In genomic region chr20:5531318-5532081, GRCh38 we compare ENCODE assay signal across 12 cellular contexts.
DNase-seq lines count a peak whose midpoint lies in the region; ATAC-seq and TF ChIP-seq lines count a peak whose summit lies in the region.
"Had no signal": no experiment of that assay in that cellular context is flagged by ENCODE, and none has a peak within 500 bp of the region (broad histone marks: within the 10 kb centered on the region; RNA-seq: fewer than 3 reads in every experiment).

No MANE protein-coding gene starts in this region.

- H4K5ac ChIP-seq in IMR-90 (ENCODE audit: low read depth, low read length), result no peak overlapping the region

- H3K18ac ChIP-seq in IMR-90 (ENCODE audit: low read depth, low read length), result no peak overlapping the region

- in situ Hi-C loops in IMR-90 (cut with MboI; ENCODE audit: low sequenced_read_pairs), result loop anchor here (25.0 kb wide), 1 partner anchor 431 kb away; the partner anchor contains the start of genes MCM8 and TRMT6

- no peak overlapping the region for H2BK20ac ChIP-seq in IMR-90 (ENCODE audit: low read depth, low read length)

- H3K4me3 Mint-ChIP-seq in memory B cell, result no peak overlapping the region

- H2AFZ ChIP-seq in IMR-90 (replicated peaks; ENCODE audit: low read length, poor library complexity), result no peak overlapping the region

- no peak overlapping the region for H2AK9ac ChIP-seq in IMR-90 (replicated peaks; ENCODE audit: low read depth, low read length, poor library complexity)

- H3K23ac ChIP-seq in IMR-90 (ENCODE audit: low read depth, low read length), result no peak overlapping the region

- no peak for TF ChIP-seq POLR2A in IMR-90 (IDR thresholded peaks at IDR 0.05; ENCODE audit: low read depth, low read length)

- POLR2A ChIA-PET in IMR-90 (lab: Charles Lee; ENCODE audit: unreplicated experiment), result no interaction called here

- CTCF ChIA-PET in IMR-90 (lab: Yijun Ruan, JAX), result interaction anchor here (0.6 to 1.4 kb wide), 4 partner anchors 191 to 339 kb away, joined by 3 to 9 read pairs (median 4); no protein-coding TSS in a partner anchor

- no peak overlapping the region for H3K9ac ChIP-seq in IMR-90 (ENCODE audit: low read depth, low read length)
- H3K9ac ChIP-seq: KMS-11 had no signal

- no peak overlapping the region for H2BK15ac ChIP-seq in IMR-90 (ENCODE audit: low read depth, low read length)

- no peaks in the 10 kb centered on the region for H3K9me3 ChIP-seq in IMR-90 (ENCODE audit: control insufficient read depth, insufficient read depth, low read length)
- H3K9me3 ChIP-seq: pancreas, vagina had no signal

- DNase-seq in CD1c-positive myeloid dendritic cell (ENCODE audit: extremely low spot score) (peak; percentile 78), IMR-90 (peak; percentile 35), cardiac fibroblast (ENCODE audit: low read depth in 2 of 2) (peak; percentile 64 to 86), memory B cell (ENCODE audit: low spot score in 2 of 2) (no peak), NOMO-1 treated with dmso at 0.1 percent for 144 hours (lab: John Stamatoyannopoulos, UW; ENCODE audit: unreplicated experiment) (no peak), putamen (ENCODE audit: low spot score) (no peak)
- DNase-seq: NCI-H510A treated with DMSO at 0.1 percent for 48 hours, pancreas had no signal

- peaks cover 3% of the 10 kb centered on the region; the same call in 1 of the 2 replicates for H4K20me1 ChIP-seq in IMR-90 (ENCODE audit: insufficient read depth, low read length)

- H3K27ac Mint-ChIP-seq in memory B cell, result peak overlapping the region; percentile 22

- intact Hi-C loops in IMR-90 (cut with micrococcal nuclease), result no loop called here

- peaks cover 7% of the 10 kb centered on the region for H3K4me1 ChIP-seq in IMR-90 (ENCODE audit: control insufficient read depth, insufficient read depth, low read length)

- H3K56ac ChIP-seq in IMR-90 (ENCODE audit: extremely low read depth, insufficient read depth, low read length), result no peak overlapping the region

- WGBS in IMR-90 (ENCODE audit: extremely low coverage in 2 of 2, insufficient read length in 1 of 2), 2 experiments, result no CpG with 5 or more reads among the region's 4 CpGs

- no peaks in the 10 kb centered on the region for H3K79me1 ChIP-seq in IMR-90 (ENCODE audit: low read depth in 1 of 2, low read length in 2 of 2)

- H2AK5ac ChIP-seq in IMR-90 (ENCODE audit: low read depth, low read length), result no peak overlapping the region

- no peak for TF ChIP-seq CTCF in IMR-90 (conservative IDR thresholded peaks at IDR 0.05; ENCODE audit: low read depth, low read length)
- no peak for TF ChIP-seq CTCF in cardiac fibroblast (IDR thresholded peaks at IDR 0.05; ENCODE audit: low read depth, low read length)

- H3K4me2 ChIP-seq in IMR-90 (ENCODE audit: low read depth, low read length), result no peak overlapping the region
- H3K4me2 ChIP-seq: KMS-11 had no signal

- H4K91ac ChIP-seq in IMR-90 (ENCODE audit: insufficient read depth, low read depth, low read length), result no peak overlapping the region

- no peak overlapping the region for H3K27ac ChIP-seq in IMR-90 (ENCODE audit: insufficient read depth, low read length)
- H3K27ac ChIP-seq: KMS-11, pancreas, vagina had no signal

- dilution Hi-C loops in IMR-90 (cut with HindIII; ENCODE audit: low sequenced_read_pairs, unreplicated experiment), result no loop called here

- no peak overlapping the region for H4K8ac ChIP-seq in IMR-90 (ENCODE audit: low read depth in 2 of 2, low read length in 2 of 2)

- no peak overlapping the region for H3K14ac ChIP-seq in IMR-90 (replicated peaks; ENCODE audit: low read depth, low read length)

- peaks cover 3% of the 10 kb centered on the region; the same call in 1 of the 2 replicates for H3K9me1 ChIP-seq in IMR-90 (ENCODE audit: insufficient read depth, low read length)

- H3K27me3 Mint-ChIP-seq in memory B cell, result no peaks in the 10 kb centered on the region

- TF ChIP-seq RAD21 in IMR-90 (IDR thresholded peaks at IDR 0.05; ENCODE audit: low read length), result no peak

- H3K4me3 ChIP-seq in IMR-90 (ENCODE audit: insufficient read depth, low read depth, low read length) (no peak overlapping the region), cardiac fibroblast (replicated peaks in 1 of 2; ENCODE audit: low read depth in 2 of 2, low read length in 2 of 2) (no peak overlapping the region)
- H3K4me3 ChIP-seq: pancreas, vagina had no signal

- H2BK5ac ChIP-seq in IMR-90 (ENCODE audit: low read depth, low read length, poor library complexity, severe bottlenecking), result no peak overlapping the region

- 0 out of 2 replicates have a peak, but pooled peaks cover 1% of the 10 kb centered on the region for H3K36me3 ChIP-seq in IMR-90 (ENCODE audit: control insufficient read depth, insufficient read depth, low read length)
- H3K36me3 ChIP-seq: pancreas, vagina had no signal

- no TSS peak for BruUV-seq in IMR-90 (replicated peaks; lab: Mats Ljungman, UMichigan)

- H2BK120ac ChIP-seq in IMR-90 (ENCODE audit: low read depth, low read length), result no peak overlapping the region

- ATAC-seq in IMR-90 (ENCODE audit: low read depth) (no peak), memory B cell (ENCODE audit: low read depth) (no peak), GM21360 (IDR thresholded peaks at IDR 0.05; ENCODE audit: unreplicated experiment) (no peak), GM18520 (IDR thresholded peaks at IDR 0.05; ENCODE audit: unreplicated experiment) (no peak)
- ATAC-seq: pancreas had no signal

- no peak overlapping the region for H3K4ac ChIP-seq in IMR-90 (ENCODE audit: low read depth, low read length)

- peaks cover 2% of the 10 kb centered on the region for H3K36me3 Mint-ChIP-seq in memory B cell

- no peaks in the 10 kb centered on the region for H3K27me3 ChIP-seq in IMR-90 (ENCODE audit: control insufficient read depth, insufficient read depth, low read length)
- H3K27me3 ChIP-seq: pancreas, vagina had no signal

- peaks cover 12% of the 10 kb centered on the region for H3K4me1 Mint-ChIP-seq in memory B cell

- no peaks in the 10 kb centered on the region for H3K9me3 Mint-ChIP-seq in memory B cell

TF ChIP-seq in IMR-90, 13 proteins besides CTCF, POLR2A, EP300 and RAD21:
- TF ChIP-seq USF2 (IDR thresholded peaks at IDR 0.05; ENCODE audit: low read depth, low read length) (no peak), NFE2L2 (IDR thresholded peaks at IDR 0.05; ENCODE audit: low read depth, low read length) (no peak), RCOR1 (IDR thresholded peaks at IDR 0.05; ENCODE audit: insufficient replicate concordance, low read length) (no peak), BHLHE40 (IDR thresholded peaks at IDR 0.05; ENCODE audit: low read depth, low read length) (no peak), MAFK (IDR thresholded peaks at IDR 0.05; ENCODE audit: low read depth, low read length) (no peak), MXI1 (IDR thresholded peaks at IDR 0.05; ENCODE audit: borderline replicate concordance, low read depth, low read length) (no peak), CEBPB (IDR thresholded peaks at IDR 0.05; ENCODE audit: low read depth, low read length) (no peak), ELK1 (IDR thresholded peaks at IDR 0.05; ENCODE audit: borderline replicate concordance, low read depth, low read length) (no peak), MAZ (IDR thresholded peaks at IDR 0.05; ENCODE audit: borderline replicate concordance, low read depth, low read length) (no peak), SMC3 (IDR thresholded peaks at IDR 0.05; ENCODE audit: low read depth, low read length) (no peak), CHD1 (IDR thresholded peaks at IDR 0.05; ENCODE audit: low read depth, low read length) (no peak), RFX5 (IDR thresholded peaks at IDR 0.05; ENCODE audit: low read depth, low read length) (no peak), FOS (IDR thresholded peaks at IDR 0.05; ENCODE audit: low read depth, low read length) (no peak)

Comparison
In these comparisons a context has a peak if more than half of its experiments do, and no peak if none do; other contexts are left out.
1. DNase-seq: peak in CD1c-positive myeloid dendritic cell (single experiment), IMR-90 (single experiment) and cardiac fibroblast (2 of 2); none in memory B cell (0 of 2), NOMO-1 treated with dmso at 0.1 percent for 144 hours (single experiment) and putamen (single experiment).